ENCODE assay signal across 10 cellular contexts in the genomic region with DNA sequence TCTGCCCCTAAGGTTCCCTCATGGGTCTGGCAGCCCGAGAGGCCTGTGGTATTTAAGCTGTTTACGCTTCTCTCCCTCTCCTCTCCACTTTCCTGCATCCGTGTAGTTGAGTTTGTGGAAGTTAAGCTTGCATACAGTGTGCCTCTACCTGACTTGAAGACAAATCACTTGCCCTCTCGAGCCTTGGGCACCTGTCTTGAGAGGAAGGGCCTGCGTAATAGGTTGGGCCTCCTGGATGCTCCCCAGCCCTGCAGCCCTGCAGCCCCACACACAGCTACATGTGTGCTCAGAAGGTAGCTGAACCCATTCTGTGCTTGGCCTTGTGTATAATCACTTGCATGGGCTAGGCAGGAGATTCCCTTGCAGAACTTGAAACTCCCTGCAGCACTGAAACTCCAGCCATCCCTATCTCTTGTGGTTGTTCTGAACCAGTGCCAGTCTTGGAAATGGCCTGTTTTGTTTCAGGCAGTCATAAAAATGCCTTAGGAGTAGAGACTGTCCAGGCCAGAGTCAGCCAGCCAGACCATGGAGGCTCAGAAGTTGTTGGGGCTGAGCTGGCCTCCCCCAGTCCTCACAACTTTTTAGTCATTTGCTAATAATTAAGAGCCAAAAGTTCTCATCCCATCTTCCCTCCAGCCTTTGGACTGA.
DNase-seq lines count a peak whose midpoint lies in the region; ATAC-seq, FAIRE-seq and TF ChIP-seq lines count a peak whose summit lies in the region.
"Had no signal": no experiment of that assay in that cellular context is flagged by ENCODE, and none has a peak within 500 bp of the region (broad histone marks: within the 10 kb centered on the region; RNA-seq: fewer than 3 reads in every experiment).

No MANE protein-coding gene starts in this region.

- H3K4me1 ChIP-seq in body of pancreas (peaks cover 22% of the 10 kb centered on the region), HepG2 (ENCODE audit: insufficient read depth, low read length) (peaks cover 22% of the 10 kb centered on the region), tibial nerve (peaks cover 0 to 39% (median 27%) of the 10 kb centered on the region in 4 donors)

- H3K36me3 ChIP-seq in body of pancreas (replicated peaks in 1 of 2; ENCODE audit: insufficient read depth in 1 of 2, low read depth in 2 of 2) (no peaks in the 10 kb centered on the region), HepG2 (replicated peaks in 1 of 2; ENCODE audit: control insufficient read depth in 1 of 2, insufficient read depth in 2 of 2, low read length in 2 of 2) (peaks cover 0 to 2% of the 10 kb centered on the region in 2 experiments; a peak in 1 of 5 replicates), tibial nerve (peaks cover 0 to 34% (median 0%) of the 10 kb centered on the region in 3 donors)

- POLR2A ChIA-PET in activated CD4-positive, alpha-beta T cell treated with anti-CD3 and anti-CD28 coated beads for 36 hours (lab: Charles Lee) = interaction anchor here (0.6 to 1.3 kb wide), 8 partner anchors 9 to 185 kb away, joined by 3 to 7 read pairs (median 4); a partner anchor contains a TSS
- POLR2A ChIA-PET in HepG2 (lab: Yijun Ruan, JAX) = no interaction called here
- POLR2A ChIA-PET in naive thymus-derived CD8-positive, alpha-beta T cell (lab: Charles Lee) = interaction anchor here (0.6 kb wide), 1 partner anchor 716 kb away, joined by 4 read pairs; no protein-coding TSS in a partner anchor

- no peak overlapping the region for H3K4me2 ChIP-seq in HepG2 (ENCODE audit: low read depth, low read length)

- peak overlapping the region; percentile 36 for H3K4me3 Mint-ChIP-seq in activated CD4-positive, alpha-beta T cell treated with anti-CD3 and anti-CD28 coated beads for 36 hours
- H3K4me3 Mint-ChIP-seq in naive thymus-derived CD8-positive, alpha-beta T cell = peak overlapping the region in 1 of 10 donors; percentile 51

- TF ChIP-seq EP300 in HepG2 (IDR thresholded peaks at IDR 0.05; ENCODE audit: low read depth in 2 of 2, low read length in 2 of 2) = no peak
- no peak for TF ChIP-seq EP300 in HepG2 (CRISPR knock-in tag; IDR thresholded peaks at IDR 0.05; ENCODE audit: borderline replicate concordance)
- TF ChIP-seq EP300 in tibial nerve (IDR thresholded peaks at IDR 0.05) = no peak

- in situ Hi-C loops in HepG2 (cut with HindIII; ENCODE audit: extremely low pct_ligation_motif_present, low pct_unique_long_range_greater_than_20kb) = no loop called here

- H3K9ac ChIP-seq in HepG2 (ENCODE audit: insufficient read depth, low read depth, low read length) = no peak overlapping the region

- H3K27me3 Mint-ChIP-seq in activated CD4-positive, alpha-beta T cell treated with anti-CD3 and anti-CD28 coated beads for 36 hours = no peaks in the 10 kb centered on the region
- no peaks in the 10 kb centered on the region for H3K27me3 Mint-ChIP-seq in naive thymus-derived CD8-positive, alpha-beta T cell

- CTCF ChIA-PET in activated CD4-positive, alpha-beta T cell treated with anti-CD3 and anti-CD28 coated beads for 36 hours (lab: Charles Lee) = interaction anchor here (0.6 to 1.9 kb wide), 8 partner anchors 8 to 115 kb away, joined by 3 to 6 read pairs (median 4); no protein-coding TSS in a partner anchor
- CTCF ChIA-PET in HepG2 (lab: Yijun Ruan, JAX; ENCODE audit: low intra/inter-chr PET ratio, low total read pairs) = no interaction called here

- no peak for DNase-seq in activated CD4-positive, alpha-beta T cell treated with anti-CD3 and anti-CD28 coated beads for 36 hours
- DNase-seq in activated CD4-positive, alpha-beta T cell treated with anti-CD3 and anti-CD28 coated beads, Interleukin-2, amount 50 U/mL, for 4 hours = no peak
- peak in 3 of 4 donors; percentile 22 to 60 (median 35) for DNase-seq in body of pancreas
- DNase-seq in HepG2 (ENCODE audit: low spot score) = no peak
- peak in 1 of 2 donors; percentile 43 for DNase-seq in tibial nerve (ENCODE audit: low spot score in 2 of 2)
- no peak for DNase-seq in NCI-H2227 treated with DMSO at 0.1 percent for 48 hours (lab: John Stamatoyannopoulos, UW)
- DNase-seq in naive thymus-derived CD8-positive, alpha-beta T cell = no peak
- DNase-seq in globus pallidus (ENCODE audit: low spot score) = no peak
- DNase-seq: NCI-H82 had no signal

- no peak for TF ChIP-seq CTCF in body of pancreas (IDR thresholded peaks at IDR 0.05)
- TF ChIP-seq CTCF in HepG2 (CRISPR knock-in tag; IDR thresholded peaks at IDR 0.05) = no peak
- no peak for TF ChIP-seq CTCF in tibial nerve (IDR thresholded peaks at IDR 0.05)

- no peak overlapping the region for H3K4me3 ChIP-seq in body of pancreas
- no peak overlapping the region for H3K4me3 ChIP-seq in HepG2 (replicated peaks in 1 of 3; ENCODE audit: insufficient read depth in 1 of 3, low read depth in 2 of 3, low read length in 3 of 3)
- H3K4me3 ChIP-seq in tibial nerve = no peak overlapping the region

- no TSS peak for BruUV-seq in HepG2 (replicated peaks; lab: Mats Ljungman, UMichigan)

- H3K9me3 ChIP-seq in body of pancreas (no peaks in the 10 kb centered on the region), HepG2 (ENCODE audit: low read length) (no peaks in the 10 kb centered on the region), tibial nerve (no peaks in the 10 kb centered on the region)

- H3K27ac Mint-ChIP-seq in activated CD4-positive, alpha-beta T cell treated with anti-CD3 and anti-CD28 coated beads for 36 hours = peak overlapping the region; percentile 89
- peak overlapping the region in 5 of 10 donors; percentile 33 to 76 (median 44) for H3K27ac Mint-ChIP-seq in naive thymus-derived CD8-positive, alpha-beta T cell

- no peak for FAIRE-seq in HepG2 (lab: Jason Lieb, UNC)
- FAIRE-seq: A204.1 had no signal

- peaks cover 22% of the 10 kb centered on the region for H3K36me3 Mint-ChIP-seq in activated CD4-positive, alpha-beta T cell treated with anti-CD3 and anti-CD28 coated beads for 36 hours (ENCODE audit: low read depth)
- H3K36me3 Mint-ChIP-seq in naive thymus-derived CD8-positive, alpha-beta T cell = peaks cover 0 to 28% (median 3%) of the 10 kb centered on the region in 3 donors

- H3K9me3 Mint-ChIP-seq in activated CD4-positive, alpha-beta T cell treated with anti-CD3 and anti-CD28 coated beads for 36 hours (ENCODE audit: low read depth) = no peaks in the 10 kb centered on the region
- no peaks in the 10 kb centered on the region for H3K9me3 Mint-ChIP-seq in naive thymus-derived CD8-positive, alpha-beta T cell

- intact Hi-C loops in activated CD4-positive, alpha-beta T cell treated with anti-CD3 and anti-CD28 coated beads for 36 hours (cut with DNase I, micrococcal nuclease) = loop anchor here in 1 of 2 experiments (2.0 kb wide), 1 partner anchor 174 kb away; no protein-coding TSS in a partner anchor
- intact Hi-C loops in body of pancreas (cut with DNase I) (no loop called here), HepG2 (cut with micrococcal nuclease; ENCODE audit: unreplicated experiment) (no loop called here)

- TF ChIP-seq POLR2A in body of pancreas (IDR thresholded peaks at IDR 0.05) (no peak), HepG2 (IDR thresholded peaks at IDR 0.05; ENCODE audit: insufficient read depth in 1 of 2, low read depth in 2 of 2, low read length in 2 of 2) (no peak), tibial nerve (IDR thresholded peaks at IDR 0.05) (no peak)

- no peak for ATAC-seq in activated CD4-positive, alpha-beta T cell treated with anti-CD3 and anti-CD28 coated beads for 36 hours
- ATAC-seq in body of pancreas (peak; percentile 30), HepG2 (no peak)
- ATAC-seq in naive thymus-derived CD8-positive, alpha-beta T cell = no peak

- H3K4me1 Mint-ChIP-seq in activated CD4-positive, alpha-beta T cell treated with anti-CD3 and anti-CD28 coated beads for 36 hours = peaks cover 94% of the 10 kb centered on the region
- peaks cover 16 to 55% (median 34%) of the 10 kb centered on the region in 4 donors for H3K4me1 Mint-ChIP-seq in naive thymus-derived CD8-positive, alpha-beta T cell

- no peaks in the 10 kb centered on the region for H4K20me1 ChIP-seq in HepG2 (ENCODE audit: insufficient read depth, low read length)

- H3K27me3 ChIP-seq in body of pancreas = no peaks in the 10 kb centered on the region
- no peaks in the 10 kb centered on the region for H3K27me3 ChIP-seq in HepG2 (ENCODE audit: control insufficient read depth in 1 of 2, insufficient read depth in 2 of 2, low read length in 2 of 2)
- no peaks in the 10 kb centered on the region for H3K27me3 ChIP-seq in tibial nerve

- TF ChIP-seq RAD21 in HepG2 (CRISPR knock-in tag; IDR thresholded peaks at IDR 0.05) = no peak

- H3K79me2 ChIP-seq in HepG2 (ENCODE audit: insufficient read depth, low read length) = no peaks in the 10 kb centered on the region

- H3K27ac ChIP-seq in body of pancreas = peak overlapping the region in 2 of 4 donors; percentile 52 to 53
- H3K27ac ChIP-seq in HepG2 (ENCODE audit: extremely low read length, insufficient read depth, low read length) = no peak overlapping the region
- peak overlapping the region in 3 of 4 donors; percentile 44 to 70 (median 65) for H3K27ac ChIP-seq in tibial nerve

- 85 to 96% methylated on average over 4 to 5 of the region's 5 CpGs for WGBS in body of pancreas, 2 donors
- 90% methylated on average over 5 of the region's 5 CpGs for WGBS in HepG2 (ENCODE audit: low lambda C conversion rate)
- 89 to 92% methylated on average over 5 of the region's 5 CpGs for WGBS in tibial nerve, 2 donors

- H2AFZ ChIP-seq in HepG2 (ENCODE audit: low read length) = no peak overlapping the region

TF ChIP-seq in HepG2, 621 proteins besides CTCF, POLR2A, EP300 and RAD21 (continues in another document):
- no peak for TF ChIP-seq ZNF670 (CRISPR knock-in tag; IDR thresholded peaks at IDR 0.05; ENCODE audit: borderline replicate concordance)
- peak; percentile 54; the same call in 1 of the 2 replicates for TF ChIP-seq HES4 (CRISPR knock-in tag; IDR thresholded peaks at IDR 0.05; ENCODE audit: borderline replicate concordance)
- TF ChIP-seq KAT7 (CRISPR knock-in tag; IDR thresholded peaks at IDR 0.05; ENCODE audit: borderline replicate concordance) = no peak
- TF ChIP-seq GPN1 (CRISPR knock-in tag; IDR thresholded peaks at IDR 0.05; ENCODE audit: borderline replicate concordance) = no peak
- TF ChIP-seq CBFB (CRISPR knock-in tag; IDR thresholded peaks at IDR 0.05) = no peak
- TF ChIP-seq REPIN1 (CRISPR knock-in tag; IDR thresholded peaks at IDR 0.05; ENCODE audit: borderline replicate concordance, low read depth) = no peak
- TF ChIP-seq, protein P1, sequence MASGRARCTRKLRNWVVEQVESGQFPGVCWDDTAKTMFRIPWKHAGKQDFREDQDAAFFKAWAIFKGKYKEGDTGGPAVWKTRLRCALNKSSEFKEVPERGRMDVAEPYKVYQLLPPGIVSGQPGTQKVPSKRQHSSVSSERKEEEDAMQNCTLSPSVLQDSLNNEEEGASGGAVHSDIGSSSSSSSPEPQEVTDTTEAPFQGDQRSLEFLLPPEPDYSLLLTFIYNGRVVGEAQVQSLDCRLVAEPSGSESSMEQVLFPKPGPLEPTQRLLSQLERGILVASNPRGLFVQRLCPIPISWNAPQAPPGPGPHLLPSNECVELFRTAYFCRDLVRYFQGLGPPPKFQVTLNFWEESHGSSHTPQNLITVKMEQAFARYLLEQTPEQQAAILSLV (CRISPR knock-in tag; IDR thresholded peaks at IDR 0.05; ENCODE audit: borderline replicate concordance) = no peak

Comparison
In these comparisons a context has a peak if more than half of its experiments do, and no peak if none do; other contexts are left out.
1. DNase-seq: peak in body of pancreas (3 of 4); none in activated CD4-positive, alpha-beta T cell treated with anti-CD3 and anti-CD28 coated beads for 36 hours (single experiment), activated CD4-positive, alpha-beta T cell treated with anti-CD3 and anti-CD28 coated beads, Interleukin-2, amount 50 U/mL, for 4 hours (0 of 2), HepG2 (single experiment), NCI-H2227 treated with DMSO at 0.1 percent for 48 hours (single experiment), naive thymus-derived CD8-positive, alpha-beta T cell (0 of 10) and globus pallidus (single experiment).